Comparison of ENCODE assay signal across 28 cellular contexts in the genomic region with DNA sequence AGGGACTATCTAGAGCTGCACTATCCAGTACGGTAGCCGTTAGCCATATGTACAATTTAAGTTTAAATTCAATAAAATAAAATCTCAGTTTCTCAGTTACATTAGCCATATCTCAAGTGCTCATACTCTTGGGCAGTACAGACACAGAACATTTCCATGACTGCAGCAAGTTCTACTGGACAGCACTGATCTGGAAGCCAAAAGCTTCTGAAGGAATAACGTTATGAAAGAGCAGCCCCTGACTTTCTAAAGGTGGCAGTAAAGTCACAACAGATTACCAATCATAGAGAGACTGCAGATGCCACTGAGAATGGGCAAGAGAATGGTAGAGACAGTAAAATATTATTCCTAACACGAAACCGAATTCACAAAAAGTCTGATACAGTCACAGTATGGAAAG.
"Had no signal": no experiment of that assay in that cellular context is flagged by ENCODE, and none has a peak within 500 bp of the region (broad histone marks: within the 10 kb centered on the region; RNA-seq: fewer than 3 reads in every experiment).

No MANE protein-coding gene starts in this region.

- H3K27ac ChIP-seq: Peyer's patch, WERI-Rb-1 had no signal

- H3K9me3 ChIP-seq: MG63, Peyer's patch had no signal

- H3K27me3 ChIP-seq: MG63, Peyer's patch had no signal

- H3K36me3 ChIP-seq: MG63, WERI-Rb-1 had no signal

- ATAC-seq: activated CD8-positive, alpha-beta memory T cell treated with anti-CD3 and anti-CD28 coated beads, Interleukin-2, amount 10 ng/mL, durations not matched to agents 7 days and 5 days; activated naive CD8-positive, alpha-beta T cell treated with anti-CD3 and anti-CD28 coated beads, Interleukin-2, amount 50 U/mL, for 24 hours; K562 had no signal

- H3K4me3 ChIP-seq: K562, MG63, Peyer's patch had no signal

- H3K4me1 ChIP-seq: Peyer's patch had no signal

- DNase-seq: activated CD4-positive, alpha-beta memory T cell treated with anti-CD3 and anti-CD28 coated beads, Interleukin-2, amount 10 ng/mL, durations not matched to agents 7 days and 5 days; activated CD4-positive, alpha-beta T cell treated with anti-CD3 and anti-CD28 coated beads for 1 hour; activated CD4-positive, alpha-beta T cell treated with anti-CD3 and anti-CD28 coated beads for 48 hours; activated CD4-positive, CD25-positive, alpha-beta regulatory T cell; activated CD8-positive, alpha-beta memory T cell treated with anti-CD3 and anti-CD28 coated beads for 24 hours; activated CD8-positive, alpha-beta memory T cell treated with anti-CD3 and anti-CD28 coated beads, Interleukin-2, amount 10 ng/mL, durations not matched to agents 7 days and 5 days; activated CD8-positive, alpha-beta memory T cell treated with anti-CD3 and anti-CD28 coated beads, Interleukin-2, amount 50 U/mL, for 48 hours; activated effector memory CD4-positive, alpha-beta T cell treated with Interleukin-2 at 50 U/mL for 16 hours; activated naive CD4-positive, alpha-beta T cell treated with anti-CD3 and anti-CD28 coated beads, Interleukin-2, amount 10 ng/mL, durations not matched to agents 7 days and 5 days; activated naive CD8-positive, alpha-beta T cell treated with anti-CD3 and anti-CD28 coated beads, Interleukin-2, amount 50 U/mL, for 24 hours; activated T-cell treated with anti-CD3 and anti-CD28 coated beads, Interleukin-2, amount 50 U/mL, for 48 hours; aorta; caudate nucleus; MG63; NCI-H1048; NCI-H1105 treated with DMSO at 0.1 percent for 48 hours; NCI-H1436; NCI-H1694; NCI-H1930; NCI-H2081 treated with DMSO at 0.1 percent for 48 hours; NCI-H226; NCI-H524 treated with DMSO at 0.1 percent for 48 hours; Peyer's patch; RPMI8226; SW 1271; T1000; WERI-Rb-1 had no signal
